8 cellular contexts compared by ENCODE assay signal in the genomic region with DNA sequence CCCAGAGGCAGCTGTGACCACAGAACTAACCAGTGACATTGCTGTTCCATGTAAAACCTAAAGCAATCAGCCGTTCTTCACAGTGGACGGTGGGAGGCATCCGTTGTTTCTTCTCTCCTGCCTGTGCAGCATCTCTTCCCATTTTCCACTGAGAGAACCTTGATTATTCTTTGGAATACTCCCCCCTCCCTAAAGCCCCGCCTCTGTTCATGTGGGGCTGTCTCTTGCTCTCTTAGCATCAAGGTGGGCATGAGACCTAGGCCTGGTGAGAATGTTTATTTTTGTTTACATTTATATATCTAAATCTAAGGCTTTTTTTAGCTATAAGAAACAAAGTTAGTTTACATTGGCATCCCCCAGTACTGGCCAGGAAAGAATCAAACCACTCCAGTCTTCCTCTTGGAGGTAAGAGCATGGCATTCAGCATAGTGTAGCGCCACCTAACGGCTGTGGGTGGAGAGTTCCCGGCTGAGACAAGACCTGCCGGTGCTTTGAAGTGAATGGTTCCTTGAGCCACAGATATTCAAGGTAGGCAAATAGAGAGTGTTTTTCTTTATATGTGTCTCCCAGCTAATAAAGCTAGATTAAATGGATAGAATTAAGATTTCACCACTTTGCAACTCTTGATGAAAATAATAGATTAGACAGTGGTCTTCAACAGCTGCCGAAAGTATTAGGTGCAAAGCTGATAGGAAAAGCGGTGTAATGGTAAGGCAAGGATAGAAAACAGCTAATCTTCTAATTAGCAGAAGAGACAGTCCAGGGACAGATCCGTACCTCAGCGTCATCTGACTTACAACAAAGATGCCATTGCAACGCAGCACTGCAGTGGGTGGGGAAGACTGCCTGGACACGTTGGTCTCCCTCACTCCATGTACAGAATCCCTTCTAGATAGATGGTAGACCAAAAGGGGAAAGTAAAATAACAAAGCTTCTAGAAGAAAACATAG.
DNase-seq lines count a peak whose midpoint lies in the region; ATAC-seq and TF ChIP-seq lines count a peak whose summit lies in the region.

No MANE protein-coding gene starts in this region.

- H3K36me3 Mint-ChIP-seq in Caco-2 (ENCODE audit: insufficient read depth, unreplicated experiment) = peaks cover 74% of the 10 kb centered on the region
- no peaks in the 10 kb centered on the region for H3K36me3 Mint-ChIP-seq in activated naive CD8-positive, alpha-beta T cell treated with anti-CD3 and anti-CD28 coated beads, Interleukin-2, amount 50 U/mL, for 24 hours (ENCODE audit: low read depth)

- no peaks in the 10 kb centered on the region for H3K4me1 Mint-ChIP-seq in Caco-2 (ENCODE audit: low read depth, unreplicated experiment)
- H3K4me1 Mint-ChIP-seq in activated naive CD8-positive, alpha-beta T cell treated with anti-CD3 and anti-CD28 coated beads, Interleukin-2, amount 50 U/mL, for 24 hours = no peaks in the 10 kb centered on the region

- no peak for ATAC-seq in activated naive CD8-positive, alpha-beta T cell treated with anti-CD3 and anti-CD28 coated beads, Interleukin-2, amount 50 U/mL, for 24 hours
- ATAC-seq in GM19035 (IDR thresholded peaks at IDR 0.05; ENCODE audit: unreplicated experiment) (no peak), HG02763 (IDR thresholded peaks at IDR 0.05; ENCODE audit: unreplicated experiment) (no peak)

- intact Hi-C loops in Caco-2 (cut with micrococcal nuclease; ENCODE audit: unreplicated experiment) = loop anchor here (10.0 kb wide), 1 partner anchor 95 kb away; no protein-coding TSS in a partner anchor
- intact Hi-C loops in left ventricle myocardium inferior (cut with micrococcal nuclease) = loop anchor here (10.0 kb wide), 1 partner anchor 1115 kb away; no protein-coding TSS in a partner anchor

- no peaks in the 10 kb centered on the region for H3K4me1 ChIP-seq in Caco-2
- H3K4me1 ChIP-seq in left ventricle myocardium inferior = peaks cover 9% of the 10 kb centered on the region

- peak; percentile 84 to 92 for TF ChIP-seq CTCF in Caco-2 (IDR thresholded peaks at IDR 0.05; ENCODE audit: insufficient read depth in 1 of 2, low read depth in 1 of 2, low read length in 1 of 2, severe bottlenecking in 1 of 2, unreplicated experiment in 1 of 2)
- peak; percentile 79 for TF ChIP-seq CTCF in left ventricle myocardium inferior (IDR thresholded peaks at IDR 0.05; ENCODE audit: borderline replicate concordance)

- H3K27me3 Mint-ChIP-seq in Caco-2 (ENCODE audit: insufficient read depth, unreplicated experiment) = no peaks in the 10 kb centered on the region
- H3K27me3 Mint-ChIP-seq in activated naive CD8-positive, alpha-beta T cell treated with anti-CD3 and anti-CD28 coated beads, Interleukin-2, amount 50 U/mL, for 24 hours = no peaks in the 10 kb centered on the region

- H3K36me3 ChIP-seq in Caco-2 (ENCODE audit: control insufficient read depth, insufficient read depth, low read length) = peaks cover 3% of the 10 kb centered on the region; the same call in 1 of the 2 replicates
- no peaks in the 10 kb centered on the region for H3K36me3 ChIP-seq in H7 (replicated peaks; ENCODE audit: control insufficient read depth, insufficient read depth, low read length)
- peaks cover 86% of the 10 kb centered on the region for H3K36me3 ChIP-seq in left ventricle myocardium inferior

- H3K27ac ChIP-seq in left ventricle myocardium inferior (replicated peaks) = no peak overlapping the region

- peak overlapping the region; percentile 42 for H3K27ac Mint-ChIP-seq in Caco-2 (ENCODE audit: unreplicated experiment)
- H3K27ac Mint-ChIP-seq in activated naive CD8-positive, alpha-beta T cell treated with anti-CD3 and anti-CD28 coated beads, Interleukin-2, amount 50 U/mL, for 24 hours = no peak overlapping the region

- CTCF ChIA-PET in Caco-2 (lab: Charles Lee) = interaction anchor here (0.6 to 0.9 kb wide), 5 partner anchors 23 to 791 kb away, joined by 3 to 5 read pairs (median 3); no protein-coding TSS in a partner anchor

- H3K9me3 ChIP-seq in Caco-2 = no peaks in the 10 kb centered on the region
- H3K9me3 ChIP-seq in left ventricle myocardium inferior (replicated peaks) = no peaks in the 10 kb centered on the region

- no peak overlapping the region for H3K4me3 ChIP-seq in Caco-2 (ENCODE audit: low read depth, low read length)
- no peak overlapping the region for H3K4me3 ChIP-seq in H7 (ENCODE audit: insufficient read depth, low read depth, low read length)
- H3K4me3 ChIP-seq in left ventricle myocardium inferior = no peak overlapping the region

- POLR2A ChIA-PET in Caco-2 (lab: Charles Lee) = no interaction called here

- no peak overlapping the region for H3K4me3 Mint-ChIP-seq in Caco-2 (ENCODE audit: unreplicated experiment)
- H3K4me3 Mint-ChIP-seq in activated naive CD8-positive, alpha-beta T cell treated with anti-CD3 and anti-CD28 coated beads, Interleukin-2, amount 50 U/mL, for 24 hours = no peak overlapping the region

- H3K27me3 ChIP-seq in Caco-2 (replicated peaks; ENCODE audit: control insufficient read depth, insufficient read depth, low read length) (no peaks in the 10 kb centered on the region), H7 (ENCODE audit: control insufficient read depth, insufficient read depth, low read length) (no peaks in the 10 kb centered on the region), left ventricle myocardium inferior (ENCODE audit: low read depth) (no peaks in the 10 kb centered on the region)

- DNase-seq in Caco-2 = peak; percentile 73 to 77
- DNase-seq in H7 = peak; percentile 86
- peak; percentile 13 for DNase-seq in NCI-H2227 treated with DMSO at 0.1 percent for 48 hours (lab: John Stamatoyannopoulos, UW)
- peak; percentile 22 for DNase-seq in activated naive CD8-positive, alpha-beta T cell treated with anti-CD3 and anti-CD28 coated beads, Interleukin-2, amount 50 U/mL, for 24 hours
- peak; percentile 45 for DNase-seq in left ventricle myocardium inferior
- DNase-seq in retina = peak; percentile 76

- no peaks in the 10 kb centered on the region for H3K9me3 Mint-ChIP-seq in Caco-2 (ENCODE audit: unreplicated experiment)
- H3K9me3 Mint-ChIP-seq in activated naive CD8-positive, alpha-beta T cell treated with anti-CD3 and anti-CD28 coated beads, Interleukin-2, amount 50 U/mL, for 24 hours = no peaks in the 10 kb centered on the region

- BruUV-seq in Caco-2 (replicated peaks; lab: Mats Ljungman, UMichigan) = no TSS peak

Comparison
In these comparisons a context has a peak if more than half of its experiments do, and no peak if none do; other contexts are left out.
1. DNase-seq: peak in every context shown above with its lines; median percentile 86 in H7; 76 in retina; 75 in Caco-2; 45 in left ventricle myocardium inferior; 22 in activated naive CD8-positive, alpha-beta T cell treated with anti-CD3 and anti-CD28 coated beads, Interleukin-2, amount 50 U/mL, for 24 hours; 13 in NCI-H2227 treated with DMSO at 0.1 percent for 48 hours.